In genomic region chr9:68546596-68547390, GRCh38 we compare ENCODE assay signal across 8 cellular contexts. TPM values are rescaled to one million over a fixed set of nuclear protein-coding genes. Genes with fewer than 3 reads are reported as not detected.
DNase-seq lines count a peak whose midpoint lies in the region; ATAC-seq and TF ChIP-seq lines count a peak whose summit lies in the region.

No MANE protein-coding gene starts in this region.

- no peak overlapping the region for H3K4me3 ChIP-seq in NB4 (ENCODE audit: low read depth, low read length)

- DNase-seq in NB4 (ENCODE audit: low read depth) (peak; percentile 80), left colon (no peak), EL (no peak), NCI-H2107 treated with DMSO at 0.1 percent for 48 hours (lab: John Stamatoyannopoulos, UW; ENCODE audit: unreplicated experiment) (no peak), NCI-H2029 (lab: John Stamatoyannopoulos, UW) (no peak), cortex of kidney (lab: John Stamatoyannopoulos, UW) (no peak)

- ATAC-seq in GM18505 (IDR thresholded peaks at IDR 0.05; ENCODE audit: unreplicated experiment) (peak; percentile 82), HG02571 (IDR thresholded peaks at IDR 0.05; ENCODE audit: unreplicated experiment) (peak; percentile 81), left colon (peak; percentile 34)

- TF ChIP-seq POLR2A in GM18505 (IDR thresholded peaks at IDR 0.05; ENCODE audit: borderline replicate concordance, extremely low read depth, insufficient read depth, insufficient read length) = no peak
- TF ChIP-seq POLR2A in NB4 (IDR thresholded peaks at IDR 0.05; ENCODE audit: extremely low read depth, insufficient read length) = no peak

- intact Hi-C loops in left colon (cut with DNase I, micrococcal nuclease) = no loop called here

- no peak for TF ChIP-seq CTCF in NB4 (IDR thresholded peaks at IDR 0.05; ENCODE audit: low read depth, low read length)

RNA-seq across cellular contexts. Expression of gene TMEM252, which starts 6.1 kb away (rescaled TPM):
- total RNA-seq in left colon = under 1 TPM in 1 of 2 donors, not detected in 1; 0.89 TPM
